In the genomic region with DNA sequence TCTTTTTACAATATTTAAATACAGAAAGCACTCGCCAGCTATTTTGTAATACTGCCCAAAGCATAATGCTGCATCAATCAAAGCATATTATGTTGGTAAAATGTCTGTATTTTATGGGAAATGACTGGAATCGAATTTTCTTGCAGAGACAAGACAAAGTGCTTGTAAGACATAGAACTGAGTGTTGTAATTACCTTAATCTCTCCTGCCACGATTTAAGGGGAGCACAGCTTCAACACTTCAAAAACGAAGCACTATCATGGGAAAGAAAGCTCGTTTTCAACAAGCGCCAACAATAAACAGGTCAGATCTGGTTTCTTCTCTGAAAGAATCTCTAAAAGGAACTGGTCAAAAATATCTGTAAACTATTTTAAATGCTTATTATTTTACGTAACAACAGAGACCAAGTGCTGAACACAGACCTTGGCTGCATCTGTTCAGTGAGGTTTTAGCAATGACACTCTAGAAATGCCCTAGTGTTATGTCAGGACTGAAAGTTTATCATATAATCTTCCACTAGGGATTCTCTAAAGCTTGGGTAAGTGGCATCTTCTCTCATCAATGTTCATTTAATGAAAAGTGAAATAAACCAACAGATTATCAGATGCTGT, we compare ENCODE assay signal across 22 cellular contexts. TPM values are rescaled to one million over a fixed set of nuclear protein-coding genes. Genes with fewer than 3 reads are reported as not detected.
DNase-seq lines count a peak whose midpoint lies in the region; ATAC-seq, FAIRE-seq and TF ChIP-seq lines count a peak whose summit lies in the region.
"Had no signal": no experiment of that assay in that cellular context is flagged by ENCODE, and none has a peak within 500 bp of the region (broad histone marks: within the 10 kb centered on the region; RNA-seq: fewer than 3 reads in every experiment).

No MANE protein-coding gene starts in this region.

- H3K36me3 ChIP-seq in GM23338 (ENCODE audit: insufficient read depth): peaks cover 42% of the 10 kb centered on the region
- peaks cover 6% of the 10 kb centered on the region for H3K36me3 ChIP-seq in bronchial epithelial cell (ENCODE audit: control insufficient read depth, insufficient read depth, low read length)
- no peaks in the 10 kb centered on the region for H3K36me3 ChIP-seq in uterus
- H3K36me3 ChIP-seq: prostate gland had no signal

- H3K27me3 Mint-ChIP-seq in GM23338 (ENCODE audit: insufficient read depth, low read depth, poor library complexity): no peaks in the 10 kb centered on the region
- H3K27me3 Mint-ChIP-seq: activated B cell treated with CpG ODN at 0.5 μM for 24 hours; activated CD4-positive, alpha-beta memory T cell treated with anti-CD3 and anti-CD28 coated beads, Interleukin-2, amount 10 ng/mL, durations not matched to agents 7 days and 5 days; natural killer cell treated with Interleukin-12 subunit alpha and Interleukin-12 subunit beta and Interleukin-15 and Interleukin-18, amount 100 ng/mL, for 72 hours had no signal

- H3K36me3 Mint-ChIP-seq in GM23338 (ENCODE audit: low read depth): peaks cover 59% of the 10 kb centered on the region
- H3K36me3 Mint-ChIP-seq: natural killer cell treated with Interleukin-12 subunit alpha and Interleukin-12 subunit beta and Interleukin-15 and Interleukin-18, amount 100 ng/mL, for 72 hours had no signal

- H3K4me3 ChIP-seq in GM23338: no peak overlapping the region
- H3K4me3 ChIP-seq in bronchial epithelial cell (ENCODE audit: low read depth, low read length): no peak overlapping the region
- H3K4me3 ChIP-seq in uterus: no peak overlapping the region
- H3K4me3 ChIP-seq: prostate gland, spleen had no signal

- H3K4me1 ChIP-seq in GM23338 (ENCODE audit: insufficient read depth) (no peaks in the 10 kb centered on the region), uterus (peaks cover 0 to 3% of the 10 kb centered on the region in 2 donors)
- H3K4me1 ChIP-seq: BE2C, prostate gland had no signal

- DNase-seq in GM23338 (ENCODE audit: low spot score) (no peak), bronchial epithelial cell (ENCODE audit: low read depth) (peak; percentile 49), kidney tubule cell (ENCODE audit: low spot score) (peak; percentile 6), uterus (no peak), anterior cingulate cortex (lab: John Stamatoyannopoulos, UW) (no peak), nucleus accumbens (lab: John Stamatoyannopoulos, UW) (no peak)
- DNase-seq: activated B cell treated with CpG ODN at 0.5 μM for 24 hours; activated CD4-positive, alpha-beta memory T cell treated with anti-CD3 and anti-CD28 coated beads, Interleukin-2, amount 10 ng/mL, durations not matched to agents 7 days and 5 days; activated naive CD4-positive, alpha-beta T cell treated with Interleukin-2 at 50 U/mL for 16 hours; activated T-cell treated with anti-CD3 and anti-CD28 coated beads, Interleukin-2, amount 50 U/mL, for 1 hour; BE2C; left cardiac atrium; NCI-H146; NCI-H2171; NCI-H82; spleen; substantia nigra; T-helper 17 cell had no signal

- no peak for TF ChIP-seq POLR2A in uterus (IDR thresholded peaks at IDR 0.05)

- H3K27ac Mint-ChIP-seq in GM23338: no peak overlapping the region
- H3K27ac Mint-ChIP-seq: activated B cell treated with CpG ODN at 0.5 μM for 24 hours; activated CD4-positive, alpha-beta memory T cell treated with anti-CD3 and anti-CD28 coated beads, Interleukin-2, amount 10 ng/mL, durations not matched to agents 7 days and 5 days; natural killer cell treated with Interleukin-12 subunit alpha and Interleukin-12 subunit beta and Interleukin-15 and Interleukin-18, amount 100 ng/mL, for 72 hours; T-helper 17 cell had no signal

- H3F3A ChIP-seq in GM23338 (replicated peaks; ENCODE audit: low read depth): peaks cover 7% of the 10 kb centered on the region

- peaks cover 22% of the 10 kb centered on the region for H4K20me1 ChIP-seq in GM23338 (replicated peaks; ENCODE audit: insufficient read depth)

- H3K27ac ChIP-seq in GM23338 (ENCODE audit: low read depth) (peak overlapping the region; percentile 9; the same call in 1 of the 2 replicates), uterus (peak overlapping the region; percentile 18 to 45)
- H3K27ac ChIP-seq: prostate gland had no signal

- no peak overlapping the region for H3K4me3 Mint-ChIP-seq in GM23338
- H3K4me3 Mint-ChIP-seq: activated B cell treated with CpG ODN at 0.5 μM for 24 hours; activated CD4-positive, alpha-beta memory T cell treated with anti-CD3 and anti-CD28 coated beads, Interleukin-2, amount 10 ng/mL, durations not matched to agents 7 days and 5 days; natural killer cell treated with Interleukin-12 subunit alpha and Interleukin-12 subunit beta and Interleukin-15 and Interleukin-18, amount 100 ng/mL, for 72 hours; T-helper 17 cell had no signal

- H3K27me3 ChIP-seq in GM23338 (ENCODE audit: insufficient read depth): no peaks in the 10 kb centered on the region
- no peaks in the 10 kb centered on the region for H3K27me3 ChIP-seq in bronchial epithelial cell (ENCODE audit: control insufficient read depth, insufficient read depth, low read length)
- H3K27me3 ChIP-seq in uterus: no peaks in the 10 kb centered on the region
- H3K27me3 ChIP-seq: BE2C, spleen had no signal

- H3K79me2 ChIP-seq in GM23338 (replicated peaks; ENCODE audit: insufficient read depth): peaks cover 20% of the 10 kb centered on the region

- peaks cover 7% of the 10 kb centered on the region; the same call in 2 of the 3 replicates for H3K4me1 Mint-ChIP-seq in GM23338
- H3K4me1 Mint-ChIP-seq: activated B cell treated with CpG ODN at 0.5 μM for 24 hours; activated CD4-positive, alpha-beta memory T cell treated with anti-CD3 and anti-CD28 coated beads, Interleukin-2, amount 10 ng/mL, durations not matched to agents 7 days and 5 days; T-helper 17 cell had no signal

- no peak overlapping the region for H3K4me2 ChIP-seq in GM23338

- no peaks in the 10 kb centered on the region for H3K9me3 Mint-ChIP-seq in GM23338
- H3K9me3 Mint-ChIP-seq: activated B cell treated with CpG ODN at 0.5 μM for 24 hours had no signal

- intact Hi-C loops in uterus (cut with DNase I; ENCODE audit: low total_unique reads): no loop called here

- no peaks in the 10 kb centered on the region for H3K9me2 ChIP-seq in GM23338 (ENCODE audit: insufficient read depth)

- no peaks in the 10 kb centered on the region for H3K9me3 ChIP-seq in uterus
- H3K9me3 ChIP-seq: BE2C, prostate gland, spleen had no signal

- TF ChIP-seq CTCF in GM23338 (conservative IDR thresholded peaks at IDR 0.05; ENCODE audit: low read depth in 2 of 2) (no peak), bronchial epithelial cell (IDR thresholded peaks at IDR 0.05; ENCODE audit: insufficient read depth, low read length, severe bottlenecking) (no peak), uterus (IDR thresholded peaks at IDR 0.05) (no peak)

- no peak for FAIRE-seq in bronchial epithelial cell (lab: Jason Lieb, UNC)
- FAIRE-seq: H54 had no signal

- no peak overlapping the region for H2AFZ ChIP-seq in GM23338

- ATAC-seq in GM23338 (no peak), HG02938 (IDR thresholded peaks at IDR 0.05; ENCODE audit: unreplicated experiment) (no peak)
- ATAC-seq: left cardiac atrium; natural killer cell treated with Interleukin-12 subunit alpha and Interleukin-12 subunit beta and Interleukin-15 and Interleukin-18, amount 100 ng/mL, for 72 hours; T-helper 17 cell had no signal

TF ChIP-seq in GM23338, 12 proteins besides CTCF, POLR2A, EP300 and RAD21 (continues in another document):
- TF ChIP-seq, protein P1, sequence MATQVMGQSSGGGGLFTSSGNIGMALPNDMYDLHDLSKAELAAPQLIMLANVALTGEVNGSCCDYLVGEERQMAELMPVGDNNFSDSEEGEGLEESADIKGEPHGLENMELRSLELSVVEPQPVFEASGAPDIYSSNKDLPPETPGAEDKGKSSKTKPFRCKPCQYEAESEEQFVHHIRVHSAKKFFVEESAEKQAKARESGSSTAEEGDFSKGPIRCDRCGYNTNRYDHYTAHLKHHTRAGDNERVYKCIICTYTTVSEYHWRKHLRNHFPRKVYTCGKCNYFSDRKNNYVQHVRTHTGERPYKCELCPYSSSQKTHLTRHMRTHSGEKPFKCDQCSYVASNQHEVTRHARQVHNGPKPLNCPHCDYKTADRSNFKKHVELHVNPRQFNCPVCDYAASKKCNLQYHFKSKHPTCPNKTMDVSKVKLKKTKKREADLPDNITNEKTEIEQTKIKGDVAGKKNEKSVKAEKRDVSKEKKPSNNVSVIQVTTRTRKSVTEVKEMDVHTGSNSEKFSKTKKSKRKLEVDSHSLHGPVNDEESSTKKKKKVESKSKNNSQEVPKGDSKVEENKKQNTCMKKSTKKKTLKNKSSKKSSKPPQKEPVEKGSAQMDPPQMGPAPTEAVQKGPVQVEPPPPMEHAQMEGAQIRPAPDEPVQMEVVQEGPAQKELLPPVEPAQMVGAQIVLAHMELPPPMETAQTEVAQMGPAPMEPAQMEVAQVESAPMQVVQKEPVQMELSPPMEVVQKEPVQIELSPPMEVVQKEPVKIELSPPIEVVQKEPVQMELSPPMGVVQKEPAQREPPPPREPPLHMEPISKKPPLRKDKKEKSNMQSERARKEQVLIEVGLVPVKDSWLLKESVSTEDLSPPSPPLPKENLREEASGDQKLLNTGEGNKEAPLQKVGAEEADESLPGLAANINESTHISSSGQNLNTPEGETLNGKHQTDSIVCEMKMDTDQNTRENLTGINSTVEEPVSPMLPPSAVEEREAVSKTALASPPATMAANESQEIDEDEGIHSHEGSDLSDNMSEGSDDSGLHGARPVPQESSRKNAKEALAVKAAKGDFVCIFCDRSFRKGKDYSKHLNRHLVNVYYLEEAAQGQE (IDR thresholded peaks at IDR 0.05; ENCODE audit: unreplicated experiment): no peak
- TF ChIP-seq POLR2AphosphoS5 (IDR thresholded peaks at IDR 0.05; ENCODE audit: low read depth) (no peak), NANOG (IDR thresholded peaks at IDR 0.05; ENCODE audit: borderline replicate concordance) (no peak), CREB1 (CRISPR knock-in tag; IDR thresholded peaks at IDR 0.05; ENCODE audit: low read depth) (no peak), JUNB (IDR thresholded peaks at IDR 0.05; ENCODE audit: unreplicated experiment) (no peak), ETS1 (IDR thresholded peaks at IDR 0.05) (no peak), EZH2 (IDR thresholded peaks at IDR 0.05; ENCODE audit: low read depth, unreplicated experiment) (no peak), ZNF114 (CRISPR knock-in tag; IDR thresholded peaks at IDR 0.05) (no peak), STAT1 (IDR thresholded peaks at IDR 0.05; ENCODE audit: unreplicated experiment) (no peak)

RNA-seq across cellular contexts. Expression of gene RND3, which starts 19.0 kb away (rescaled TPM):
- 55.3 and 55.7 TPM in 2 replicates for total RNA-seq in GM23338 (2014; rRNA removed; shearing (Covaris generic))
- 42.3 and 48.2 TPM in 2 replicates for polyA plus RNA-seq in GM23338 (2016; fragmentation: Nextera tagmentation; extraction: Ambion mirVana)
- total RNA-seq in bronchial epithelial cell (217 and 260 TPM in 2 replicates), uterus (10 to 100 TPM; 12.6 to 69.4 (median 41.1) TPM)
- total RNA-seq: activated B cell treated with CpG ODN at 0.5 μM for 24 hours; activated CD4-positive, alpha-beta memory T cell treated with anti-CD3 and anti-CD28 coated beads, Interleukin-2, amount 10 ng/mL, durations not matched to agents 7 days and 5 days; natural killer cell treated with Interleukin-12 subunit alpha and Interleukin-12 subunit beta and Interleukin-15 and Interleukin-18, amount 100 ng/mL, for 72 hours; T-helper 17 cell had no signal

Comparison
In these comparisons a context has a peak if more than half of its experiments do, and no peak if none do; other contexts are left out.
1. DNase-seq: peak in bronchial epithelial cell (single experiment) and kidney tubule cell (single experiment); none in GM23338 (single experiment), uterus (0 of 2), anterior cingulate cortex (0 of 58) and nucleus accumbens (0 of 56).